ENCODE assay signal across 8 cellular contexts in genomic region chr2:50273003-50273402, GRCh38.
"Had no signal": no experiment of that assay in that cellular context is flagged by ENCODE, and none has a peak within 500 bp of the region (broad histone marks: within the 10 kb centered on the region; RNA-seq: fewer than 3 reads in every experiment).

No MANE protein-coding gene starts in this region.

- H2AFZ ChIP-seq: GM23248 had no signal

- H3K36me3 ChIP-seq: HAP-1 had no signal

- H3K9ac ChIP-seq: GM23248 had no signal

- H3K4me3 ChIP-seq: GM23248, HAP-1 had no signal

- ATAC-seq: HCT116, HepG2 had no signal

- H3K27ac ChIP-seq: GM23248, HL-60 had no signal

- DNase-seq: GM23248, GOT3, H7, HFFc6 had no signal

- H3K4me1 ChIP-seq: HAP-1 had no signal

- H3K9me3 ChIP-seq: HAP-1 had no signal

- FAIRE-seq: HepG2 had no signal
